ENCODE assay signal across 11 cellular contexts in genomic region chr12:31702047-31702446, GRCh38. TPM values are rescaled to one million over a fixed set of nuclear protein-coding genes. Genes with fewer than 3 reads are reported as not detected.
DNase-seq lines count a peak whose midpoint lies in the region; ATAC-seq and TF ChIP-seq lines count a peak whose summit lies in the region.
"Had no signal": no experiment of that assay in that cellular context is flagged by ENCODE, and none has a peak within 500 bp of the region (broad histone marks: within the 10 kb centered on the region; RNA-seq: fewer than 3 reads in every experiment).

No MANE protein-coding gene starts in this region.

- CTCF ChIA-PET in AG04450 (lab: Charles Lee) = interaction anchor here (0.7 to 1.4 kb wide), 3 partner anchors 20 to 610 kb away, joined by 3 to 5 read pairs (median 3); no protein-coding TSS in a partner anchor

- H3K27me3 ChIP-seq in AG04450 (ENCODE audit: control insufficient read depth, insufficient read depth, low read length) (no peaks in the 10 kb centered on the region), H7 (ENCODE audit: control insufficient read depth, insufficient read depth, low read length) (no peaks in the 10 kb centered on the region), WERI-Rb-1 (ENCODE audit: insufficient read depth, low read depth, severe bottlenecking) (no peaks in the 10 kb centered on the region), iPS DF 6.9 (ENCODE audit: control insufficient read depth, insufficient read depth, low read length) (no peaks in the 10 kb centered on the region), Karpas-422 (ENCODE audit: low read length) (no peaks in the 10 kb centered on the region)

- TF ChIP-seq CTCF in AG04450 (IDR thresholded peaks at IDR 0.05; ENCODE audit: low read depth, low read length) (peak; percentile 16; the same call in 1 of the 2 replicates), WERI-Rb-1 (IDR thresholded peaks at IDR 0.05; ENCODE audit: low read depth, low read length) (peak; percentile 72)

- POLR2A ChIA-PET in AG04450 (lab: Yijun Ruan, JAX) = no interaction called here

- H4K20me1 ChIP-seq in Karpas-422 (ENCODE audit: insufficient read depth, low read depth, low read length) = no peaks in the 10 kb centered on the region

- no peak overlapping the region for H3K9ac ChIP-seq in Karpas-422 (ENCODE audit: low read length)
- H3K9ac ChIP-seq: KMS-11 had no signal

- H3K4me3 ChIP-seq in AG04450 (ENCODE audit: low read depth, low read length) (no peak overlapping the region), H7 (ENCODE audit: insufficient read depth, low read depth, low read length) (no peak overlapping the region), WERI-Rb-1 (ENCODE audit: low read depth, low read length) (no peak overlapping the region), iPS DF 6.9 (ENCODE audit: low read length) (no peak overlapping the region), Karpas-422 (ENCODE audit: low read length) (no peak overlapping the region)

- H3K4me2 ChIP-seq in Karpas-422 (ENCODE audit: low read depth, low read length, poor library complexity, severe bottlenecking) = no peak overlapping the region
- H3K4me2 ChIP-seq: KMS-11 had no signal

- no peak overlapping the region for H3K27ac ChIP-seq in AG04450 (ENCODE audit: low read depth, low read length)
- H3K27ac ChIP-seq in WERI-Rb-1 = no peak overlapping the region
- no peak overlapping the region for H3K27ac ChIP-seq in iPS DF 6.9 (ENCODE audit: low read length)
- no peak overlapping the region for H3K27ac ChIP-seq in Karpas-422 (ENCODE audit: low read length)
- H3K27ac ChIP-seq: KMS-11 had no signal

- H3K36me3 ChIP-seq in H7 (replicated peaks; ENCODE audit: control insufficient read depth, insufficient read depth, low read length) = peaks cover 2% of the 10 kb centered on the region; the same call in 1 of the 2 replicates
- H3K36me3 ChIP-seq in WERI-Rb-1 = no peaks in the 10 kb centered on the region
- H3K36me3 ChIP-seq in iPS DF 6.9 (ENCODE audit: control insufficient read depth, insufficient read depth, low read length) = no peaks in the 10 kb centered on the region
- H3K36me3 ChIP-seq in Karpas-422 (ENCODE audit: insufficient read depth, low read length) = no peaks in the 10 kb centered on the region

- H3K4me1 ChIP-seq in iPS DF 6.9 (ENCODE audit: control insufficient read depth, insufficient read depth, low read length) (no peaks in the 10 kb centered on the region), Karpas-422 (ENCODE audit: low read length) (no peaks in the 10 kb centered on the region)

- no peaks in the 10 kb centered on the region for H3K79me2 ChIP-seq in Karpas-422 (ENCODE audit: low read length)

- no peak overlapping the region for H2AFZ ChIP-seq in Karpas-422 (ENCODE audit: low read length)

- no peaks in the 10 kb centered on the region for H3K9me2 ChIP-seq in Karpas-422 (replicated peaks; ENCODE audit: insufficient read depth, low read length)

- DNase-seq in AG04450 (ENCODE audit: low read depth, low spot score) = no peak
- peak; percentile 33 for DNase-seq in H7
- peak; percentile 65 for DNase-seq in WERI-Rb-1
- peak; percentile 16 for DNase-seq in iPS DF 6.9 (ENCODE audit: low read depth, low spot score)
- no peak for DNase-seq in Karpas-422
- DNase-seq in NK-92 treated with Interleukin-12 subunit alpha and Interleukin-12 subunit beta, amount 100 ng/mL, for 24 hours (lab: John Stamatoyannopoulos, UW) = no peak
- DNase-seq: activated B cell treated with CpG ODN at 0.5 μM for 24 hours, nucleus accumbens had no signal

- H3K9me3 ChIP-seq in AG04450 (ENCODE audit: control insufficient read depth, insufficient read depth, low read length) (no peaks in the 10 kb centered on the region; the same call in 1 of the 2 replicates), WERI-Rb-1 (ENCODE audit: severe bottlenecking) (no peaks in the 10 kb centered on the region), iPS DF 6.9 (ENCODE audit: control insufficient read depth, insufficient read depth, low read length) (no peaks in the 10 kb centered on the region), Karpas-422 (ENCODE audit: low read length) (no peaks in the 10 kb centered on the region)

- no peak for ATAC-seq in GM21529 (IDR thresholded peaks at IDR 0.05; ENCODE audit: unreplicated experiment)
- no peak for ATAC-seq in GM18502 (IDR thresholded peaks at IDR 0.05; ENCODE audit: poor library complexity, unreplicated experiment)

RNA-seq across cellular contexts. Expression of gene AMN1, which starts 26.8 kb away (rescaled TPM):
- 8.9 and 11.9 TPM in 2 replicates for polyA plus RNA-seq in AG04450 (2011; rRNA removed)
- polyA minus RNA-seq in AG04450 (2011; rRNA and poly(A)+ RNA removed) = 2.9 and 4.3 TPM in 2 replicates
- 19.2 and 23.4 TPM in 2 replicates for total RNA-seq in H7 (2014; rRNA removed; shearing (Covaris generic))
- total RNA-seq in Karpas-422 (2014; rRNA removed; shearing (Covaris generic); ENCODE audit: low replicate concordance) = 1.4 and 1.6 TPM in 2 replicates

RNA-seq across cellular contexts. Expression of gene ETFBKMT, which starts 42.6 kb away (rescaled TPM):
- 2.0 and 2.1 TPM in 2 replicates for polyA plus RNA-seq in AG04450 (2011; rRNA removed)
- 1.9 and 2.3 TPM in 2 replicates for polyA minus RNA-seq in AG04450 (2011; rRNA and poly(A)+ RNA removed)
- total RNA-seq in H7 (2014; rRNA removed; shearing (Covaris generic)) = 0.78 and 1.6 TPM in 2 replicates
- total RNA-seq in Karpas-422 (2014; rRNA removed; shearing (Covaris generic); ENCODE audit: low replicate concordance) = 1.0 and 1.5 TPM in 2 replicates

Comparison
In these comparisons a context has a peak if more than half of its experiments do, and no peak if none do; other contexts are left out.
1. DNase-seq: peak in H7 (single experiment), WERI-Rb-1 (single experiment) and iPS DF 6.9 (single experiment); none in AG04450 (single experiment), Karpas-422 (single experiment) and NK-92 treated with Interleukin-12 subunit alpha and Interleukin-12 subunit beta, amount 100 ng/mL, for 24 hours (single experiment).